ENCODE assay signal across 26 cellular contexts in the genomic region with DNA sequence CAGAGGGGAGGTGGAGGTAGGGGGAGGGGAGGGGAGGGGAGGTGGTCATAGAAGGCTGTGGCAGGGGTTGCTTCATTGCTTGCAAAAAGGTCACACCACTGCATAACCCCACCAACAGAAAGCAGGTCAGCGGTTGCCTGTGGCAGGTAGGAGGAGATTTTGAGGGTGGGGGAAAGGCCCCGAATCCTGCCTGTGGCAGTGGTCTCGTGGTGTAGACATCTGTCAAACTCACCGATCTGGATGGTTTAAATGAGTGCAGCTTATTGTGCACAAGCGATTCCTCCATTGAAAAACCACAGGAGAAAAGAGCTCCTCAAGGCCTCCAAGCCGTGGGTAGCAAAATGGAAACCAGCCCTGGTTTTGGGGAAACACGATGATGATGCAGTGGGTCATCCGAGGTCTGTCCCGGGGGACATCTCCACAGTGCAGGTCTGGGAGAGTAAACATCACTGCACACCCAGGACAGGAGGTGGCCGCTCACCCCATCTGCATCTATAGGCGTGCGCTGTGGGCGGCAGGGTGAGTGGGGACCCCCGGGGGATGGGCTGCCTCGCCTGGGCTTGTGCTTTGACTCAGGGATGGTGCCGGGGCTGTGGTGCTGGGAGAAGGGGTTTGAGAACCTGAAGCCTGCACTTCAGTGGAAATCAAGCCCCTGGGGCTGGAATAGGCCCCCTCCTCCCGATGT.
DNase-seq lines count a peak whose midpoint lies in the region; ATAC-seq, FAIRE-seq and TF ChIP-seq lines count a peak whose summit lies in the region.
"Had no signal": no experiment of that assay in that cellular context is flagged by ENCODE, and none has a peak within 500 bp of the region (broad histone marks: within the 10 kb centered on the region; RNA-seq: fewer than 3 reads in every experiment).

No MANE protein-coding gene starts in this region.

- no peak overlapping the region for H3K27ac Mint-ChIP-seq in activated CD8-positive, alpha-beta T cell treated with anti-CD3 and anti-CD28 coated beads for 36 hours
- H3K27ac Mint-ChIP-seq in activated CD8-positive, alpha-beta T cell treated with anti-CD3 and anti-CD28 coated beads, Interleukin-2, amount 10 ng/mL, durations not matched to agents 7 days and 5 days = no peak overlapping the region
- peak overlapping the region; percentile 29 for H3K27ac Mint-ChIP-seq in stimulated activated effector memory CD8-positive, alpha-beta T cell treated with anti-CD3 and anti-CD28 coated beads, Interleukin-12 subunit alpha, Interleukin-12 subunit beta, amount 100 ng/mL, for 72 hours
- H3K27ac Mint-ChIP-seq: activated naive CD4-positive, alpha-beta T cell treated with anti-CD3 and anti-CD28 coated beads, Interleukin-2, amount 50 U/mL, for 72 hours; T-cell had no signal

- no peak overlapping the region for H3K4me3 Mint-ChIP-seq in activated CD8-positive, alpha-beta T cell treated with anti-CD3 and anti-CD28 coated beads for 36 hours
- no peak overlapping the region for H3K4me3 Mint-ChIP-seq in activated CD8-positive, alpha-beta T cell treated with anti-CD3 and anti-CD28 coated beads, Interleukin-2, amount 10 ng/mL, durations not matched to agents 7 days and 5 days
- peak overlapping the region; percentile 25 for H3K4me3 Mint-ChIP-seq in stimulated activated effector memory CD8-positive, alpha-beta T cell treated with anti-CD3 and anti-CD28 coated beads, Interleukin-12 subunit alpha, Interleukin-12 subunit beta, amount 100 ng/mL, for 72 hours
- H3K4me3 Mint-ChIP-seq: activated T-cell treated with anti-CD3 and anti-CD28 coated beads, Interleukin-2, amount 50 U/mL, for 4 hours; central memory CD8-positive, alpha-beta T cell; T-cell had no signal

- no peak overlapping the region for H3K27ac ChIP-seq in GM12878 (ENCODE audit: control insufficient read depth, insufficient read depth)
- H3K27ac ChIP-seq: BLaER1, PC-9, SJCRH30, suprapubic skin had no signal

- no peaks in the 10 kb centered on the region for H3K9me3 Mint-ChIP-seq in activated CD8-positive, alpha-beta T cell treated with anti-CD3 and anti-CD28 coated beads for 36 hours
- no peaks in the 10 kb centered on the region for H3K9me3 Mint-ChIP-seq in activated CD8-positive, alpha-beta T cell treated with anti-CD3 and anti-CD28 coated beads, Interleukin-2, amount 10 ng/mL, durations not matched to agents 7 days and 5 days (ENCODE audit: insufficient read depth)
- no peaks in the 10 kb centered on the region for H3K9me3 Mint-ChIP-seq in stimulated activated effector memory CD8-positive, alpha-beta T cell treated with anti-CD3 and anti-CD28 coated beads, Interleukin-12 subunit alpha, Interleukin-12 subunit beta, amount 100 ng/mL, for 72 hours
- H3K9me3 Mint-ChIP-seq: activated naive CD4-positive, alpha-beta T cell treated with anti-CD3 and anti-CD28 coated beads, Interleukin-2, amount 50 U/mL, for 72 hours; activated T-cell treated with anti-CD3 and anti-CD28 coated beads, Interleukin-2, amount 50 U/mL, for 4 hours; central memory CD8-positive, alpha-beta T cell; T-cell had no signal

- H3K27me3 ChIP-seq in GM12878 (replicated peaks in 1 of 2; ENCODE audit: control insufficient read depth in 2 of 2, insufficient read depth in 2 of 2, low read length in 1 of 2) = no peaks in the 10 kb centered on the region; a peak in 1 of 4 replicates
- H3K27me3 ChIP-seq: BLaER1, SJCRH30 had no signal

- WGBS in GM12878 (ENCODE audit: insufficient coverage, insufficient replicate concordance, low lambda C conversion rate, missing lambda C conversion rate) = 18% methylated on average over 16 of the region's 17 CpGs

- no peak for TF ChIP-seq CTCF in activated CD8-positive, alpha-beta T cell treated with anti-CD3 and anti-CD28 coated beads for 36 hours (IDR thresholded peaks at IDR 0.05)
- TF ChIP-seq CTCF in GM12878 (IDR thresholded peaks at IDR 0.05 in 2 of 3, conservative IDR thresholded peaks at IDR 0.05 in 1 of 3; ENCODE audit: control insufficient read depth in 2 of 3, extremely low read depth in 1 of 3, insufficient read depth in 1 of 3, low read depth in 3 of 3, low read length in 3 of 3) = no peak
- TF ChIP-seq CTCF in GM20000 (IDR thresholded peaks at IDR 0.05; ENCODE audit: extremely low read depth, missing control alignments) = no peak

- BruUV-seq in GM12878 (replicated peaks; lab: Mats Ljungman, UMichigan) = no TSS peak

- no peaks in the 10 kb centered on the region for H3K79me2 ChIP-seq in GM12878 (ENCODE audit: control insufficient read depth, insufficient read depth, low read length)

- H3K4me2 ChIP-seq in GM12878 (ENCODE audit: control insufficient read depth, insufficient read depth) = no peak overlapping the region
- H3K4me2 ChIP-seq: BLaER1, PC-9 had no signal

- CTCF ChIA-PET in activated CD8-positive, alpha-beta T cell treated with anti-CD3 and anti-CD28 coated beads for 36 hours (lab: Charles Lee) = interaction anchor here (1.5 kb wide), 1 partner anchor 11 kb away, joined by 4 read pairs; no protein-coding TSS in a partner anchor
- CTCF ChIA-PET in activated CD8-positive, alpha-beta T cell treated with anti-CD3 and anti-CD28 coated beads, Interleukin-2, amount 10 ng/mL, durations not matched to agents 7 days and 5 days (lab: Charles Lee) = no interaction called here
- CTCF ChIA-PET in GM12878 (lab: Yijun Ruan, JAX) = no interaction called here

- ATAC-seq in activated CD8-positive, alpha-beta T cell treated with anti-CD3 and anti-CD28 coated beads for 36 hours = peak; percentile 53
- no peak for ATAC-seq in activated CD8-positive, alpha-beta T cell treated with anti-CD3 and anti-CD28 coated beads, Interleukin-2, amount 10 ng/mL, durations not matched to agents 7 days and 5 days
- ATAC-seq in GM12878 (peak; percentile 71), HG03378 (IDR thresholded peaks at IDR 0.05; ENCODE audit: unreplicated experiment) (no peak), HG02798 (IDR thresholded peaks at IDR 0.05; ENCODE audit: poor library complexity, unreplicated experiment) (no peak)
- ATAC-seq in stimulated activated effector memory CD8-positive, alpha-beta T cell treated with anti-CD3 and anti-CD28 coated beads, Interleukin-12 subunit alpha, Interleukin-12 subunit beta, amount 100 ng/mL, for 72 hours = peak; percentile 74
- ATAC-seq: activated T-cell treated with anti-CD3 and anti-CD28 coated beads, Interleukin-2, amount 50 U/mL, for 4 hours; left colon; T-cell had no signal

- H2AFZ ChIP-seq in GM12878 (ENCODE audit: control insufficient read depth, low read depth, low read length) = no peak overlapping the region
- H2AFZ ChIP-seq: PC-9 had no signal

- no peak for TF ChIP-seq RAD21 in GM12878 (IDR thresholded peaks at IDR 0.05; ENCODE audit: insufficient read depth, low read depth, low read length)

- peak; percentile 36 for DNase-seq in activated CD8-positive, alpha-beta T cell treated with anti-CD3 and anti-CD28 coated beads for 36 hours
- no peak for DNase-seq in activated CD8-positive, alpha-beta T cell treated with anti-CD3 and anti-CD28 coated beads, Interleukin-2, amount 10 ng/mL, durations not matched to agents 7 days and 5 days
- peak; percentile 35 for DNase-seq in Jurkat, Clone E6-1 (ENCODE audit: low read depth, low spot score)
- DNase-seq in GM12878 (ENCODE audit: low read depth, low spot score) (no peak), GM20000 (ENCODE audit: low spot score) (no peak)
- no peak for DNase-seq in stimulated activated effector memory CD8-positive, alpha-beta T cell treated with anti-CD3 and anti-CD28 coated beads, Interleukin-12 subunit alpha, Interleukin-12 subunit beta, amount 100 ng/mL, for 72 hours (ENCODE audit: low spot score in 2 of 2)
- DNase-seq: ACHN; activated CD4-positive, CD25-positive, alpha-beta regulatory T cell treated with anti-CD3 and anti-CD28 coated beads, Interleukin-2, amount 50 U/mL, for 72 hours; activated T-cell treated with anti-CD3 and anti-CD28 coated beads, Interleukin-2, amount 50 U/mL, for 4 hours; Caco-2; Kasumi-1; left colon; NCI-H1092; NCI-H1930; NCI-H345; nucleus accumbens; PC-9; SJCRH30 had no signal

- H3K4me1 ChIP-seq in GM12878 (ENCODE audit: control insufficient read depth, insufficient read depth, low read length) = no peaks in the 10 kb centered on the region
- H3K4me1 ChIP-seq: Caco-2 had no signal

- H3K4me3 ChIP-seq in Jurkat, Clone E6-1 (ENCODE audit: low read length) = no peak overlapping the region
- H3K4me3 ChIP-seq in GM12878 = no peak overlapping the region
- H3K4me3 ChIP-seq: BLaER1, PC-9, SJCRH30, suprapubic skin had no signal

- H4K20me1 ChIP-seq in GM12878 (ENCODE audit: control insufficient read depth, insufficient read depth) = no peaks in the 10 kb centered on the region
- H4K20me1 ChIP-seq: BLaER1 had no signal

- FAIRE-seq in GM12878 (lab: Jason Lieb, UNC) = no peak
- FAIRE-seq: astrocyte had no signal

- RAD21 ChIA-PET in GM12878 (lab: Charles Lee; ENCODE audit: unreplicated experiment) = no interaction called here

- POLR2A ChIA-PET in activated CD8-positive, alpha-beta T cell treated with anti-CD3 and anti-CD28 coated beads for 36 hours (lab: Charles Lee) = no interaction called here
- POLR2A ChIA-PET in activated CD8-positive, alpha-beta T cell treated with anti-CD3 and anti-CD28 coated beads, Interleukin-2, amount 10 ng/mL, durations not matched to agents 7 days and 5 days (lab: Charles Lee) = no interaction called here
- POLR2A ChIA-PET in GM12878 (lab: Charles Lee) = no interaction called here

- intact Hi-C loops in activated CD8-positive, alpha-beta T cell treated with anti-CD3 and anti-CD28 coated beads for 36 hours (cut with micrococcal nuclease) = no loop called here
- intact Hi-C loops in GM12878 (cut with micrococcal nuclease; ENCODE audit: unreplicated experiment) = no loop called here

- H3K9me3 ChIP-seq in GM12878 (replicated peaks; ENCODE audit: control insufficient read depth, insufficient read depth, low read length) = no peaks in the 10 kb centered on the region
- H3K9me3 ChIP-seq: BLaER1, suprapubic skin had no signal

- no peaks in the 10 kb centered on the region for H3K36me3 ChIP-seq in GM12878 (ENCODE audit: control insufficient read depth in 2 of 2, insufficient read depth in 2 of 2, low read length in 1 of 2)
- H3K36me3 ChIP-seq: BLaER1, SJCRH30, suprapubic skin had no signal

- H3K36me3 Mint-ChIP-seq in activated CD8-positive, alpha-beta T cell treated with anti-CD3 and anti-CD28 coated beads for 36 hours (ENCODE audit: low read depth) = no peaks in the 10 kb centered on the region
- H3K36me3 Mint-ChIP-seq in activated CD8-positive, alpha-beta T cell treated with anti-CD3 and anti-CD28 coated beads, Interleukin-2, amount 10 ng/mL, durations not matched to agents 7 days and 5 days (ENCODE audit: low read depth) = no peaks in the 10 kb centered on the region
- H3K36me3 Mint-ChIP-seq in stimulated activated effector memory CD8-positive, alpha-beta T cell treated with anti-CD3 and anti-CD28 coated beads, Interleukin-12 subunit alpha, Interleukin-12 subunit beta, amount 100 ng/mL, for 72 hours = no peaks in the 10 kb centered on the region
- H3K36me3 Mint-ChIP-seq: activated naive CD4-positive, alpha-beta T cell treated with anti-CD3 and anti-CD28 coated beads, Interleukin-2, amount 50 U/mL, for 72 hours; T-cell had no signal

- peaks cover 11% of the 10 kb centered on the region for H3K27me3 Mint-ChIP-seq in activated CD8-positive, alpha-beta T cell treated with anti-CD3 and anti-CD28 coated beads for 36 hours
- peaks cover 13% of the 10 kb centered on the region for H3K27me3 Mint-ChIP-seq in activated CD8-positive, alpha-beta T cell treated with anti-CD3 and anti-CD28 coated beads, Interleukin-2, amount 10 ng/mL, durations not matched to agents 7 days and 5 days (ENCODE audit: low read depth)

- H3K9ac ChIP-seq in GM12878 (ENCODE audit: control insufficient read depth, insufficient read depth, low read length) = no peak overlapping the region
- H3K9ac ChIP-seq: BLaER1 had no signal

- no peak for TF ChIP-seq EP300 in GM12878 (IDR thresholded peaks at IDR 0.05; ENCODE audit: borderline replicate concordance in 1 of 2, control insufficient read depth in 1 of 2, low read depth in 2 of 2, low read length in 2 of 2)

- no peak for TF ChIP-seq POLR2A in GM12878 (IDR thresholded peaks at IDR 0.05; ENCODE audit: low read depth, low read length)

- in situ Hi-C loops in GM12878 (cut with MboI) = no loop called here

- peaks cover 5% of the 10 kb centered on the region for H3K4me1 Mint-ChIP-seq in activated CD8-positive, alpha-beta T cell treated with anti-CD3 and anti-CD28 coated beads for 36 hours (ENCODE audit: low read depth)
- no peaks in the 10 kb centered on the region for H3K4me1 Mint-ChIP-seq in activated CD8-positive, alpha-beta T cell treated with anti-CD3 and anti-CD28 coated beads, Interleukin-2, amount 10 ng/mL, durations not matched to agents 7 days and 5 days (ENCODE audit: low read depth)
- peaks cover 13% of the 10 kb centered on the region for H3K4me1 Mint-ChIP-seq in stimulated activated effector memory CD8-positive, alpha-beta T cell treated with anti-CD3 and anti-CD28 coated beads, Interleukin-12 subunit alpha, Interleukin-12 subunit beta, amount 100 ng/mL, for 72 hours
- H3K4me1 Mint-ChIP-seq: central memory CD8-positive, alpha-beta T cell; T-cell had no signal

- SMC1A ChIA-PET in GM12878 (lab: Charles Lee; ENCODE audit: uncharacterized antibody, unreplicated experiment) = no interaction called here

Comparison
In these comparisons a context has a peak if more than half of its experiments do, and no peak if none do; other contexts are left out.
1. ATAC-seq: peak in activated CD8-positive, alpha-beta T cell treated with anti-CD3 and anti-CD28 coated beads for 36 hours (single experiment), GM12878 (single experiment) and stimulated activated effector memory CD8-positive, alpha-beta T cell treated with anti-CD3 and anti-CD28 coated beads, Interleukin-12 subunit alpha, Interleukin-12 subunit beta, amount 100 ng/mL, for 72 hours (single experiment); none in activated CD8-positive, alpha-beta T cell treated with anti-CD3 and anti-CD28 coated beads, Interleukin-2, amount 10 ng/mL, durations not matched to agents 7 days and 5 days (single experiment), HG03378 (single experiment) and HG02798 (single experiment).
2. DNase-seq: peak in activated CD8-positive, alpha-beta T cell treated with anti-CD3 and anti-CD28 coated beads for 36 hours (single experiment) and Jurkat, Clone E6-1 (single experiment); none in activated CD8-positive, alpha-beta T cell treated with anti-CD3 and anti-CD28 coated beads, Interleukin-2, amount 10 ng/mL, durations not matched to agents 7 days and 5 days (single experiment), GM12878 (single experiment), stimulated activated effector memory CD8-positive, alpha-beta T cell treated with anti-CD3 and anti-CD28 coated beads, Interleukin-12 subunit alpha, Interleukin-12 subunit beta, amount 100 ng/mL, for 72 hours (0 of 2) and GM20000 (single experiment).